In the genomic region with DNA sequence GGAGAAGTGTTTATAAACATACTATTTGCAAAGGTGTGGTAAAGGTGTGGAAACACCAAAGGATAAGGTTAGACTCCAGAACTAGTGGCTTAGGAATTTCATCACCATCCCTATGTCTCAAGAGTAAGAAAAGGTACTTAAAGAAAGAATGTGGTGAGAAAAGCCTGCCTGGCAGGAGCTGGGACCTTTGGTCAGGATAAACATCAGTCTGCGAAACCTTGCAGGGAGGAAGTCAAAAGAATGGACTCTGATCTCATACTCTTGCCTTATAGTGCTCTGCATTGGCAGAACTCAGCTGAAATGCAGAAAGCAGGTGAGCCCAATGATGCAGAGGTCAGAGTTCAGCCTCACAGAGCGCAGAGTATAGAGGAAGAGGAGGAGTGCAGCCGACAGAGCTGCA, we compare ENCODE assay signal across 19 cellular contexts.
DNase-seq lines count a peak whose midpoint lies in the region; ATAC-seq and TF ChIP-seq lines count a peak whose summit lies in the region.
"Had no signal": no experiment of that assay in that cellular context is flagged by ENCODE, and none has a peak within 500 bp of the region (broad histone marks: within the 10 kb centered on the region; RNA-seq: fewer than 3 reads in every experiment).

No MANE protein-coding gene starts in this region.

- TF ChIP-seq CTCF in epithelial cell of esophagus (IDR thresholded peaks at IDR 0.05; ENCODE audit: insufficient read depth, low read depth, low read length, missing control alignments) (no peak), lower lobe of right lung (IDR thresholded peaks at IDR 0.05) (no peak), upper lobe of left lung (IDR thresholded peaks at IDR 0.05) (no peak)

- H3K4me1 ChIP-seq in NT2/D1 (ENCODE audit: insufficient read depth, insufficient read length) (no peaks in the 10 kb centered on the region), lower lobe of right lung (no peaks in the 10 kb centered on the region), upper lobe of left lung (peaks cover 0 to 2% (median 0%) of the 10 kb centered on the region in 4 donors)

- peak; percentile 5 for DNase-seq in NT2/D1 (ENCODE audit: low read depth, low spot score)
- peak; percentile 8 for DNase-seq in epithelial cell of esophagus (ENCODE audit: low read depth)
- DNase-seq in lower lobe of right lung: no peak
- peak in 1 of 2 donors; percentile 26 for DNase-seq in upper lobe of left lung
- DNase-seq in SW480 (ENCODE audit: low spot score): no peak
- DNase-seq in NCI-H774 (lab: John Stamatoyannopoulos, UW): no peak
- DNase-seq: Calu3; CD4-positive, CD25-positive, alpha-beta regulatory T cell; DND-41; GDM1; H7; MG63; NCI-H1092 treated with DMSO at 0.1 percent for 48 hours; NCI-H1694; NCI-H446 treated with DMSO at 0.1 percent for 48 hours; NCI-H748 treated with DMSO at 0.1 percent for 48 hours; SIG-M5 had no signal

- H3K4me3 ChIP-seq in NT2/D1 (ENCODE audit: insufficient read length, low read depth): no peak overlapping the region
- no peak overlapping the region for H3K4me3 ChIP-seq in epithelial cell of esophagus (ENCODE audit: low read length)
- H3K4me3 ChIP-seq in lower lobe of right lung: no peak overlapping the region
- no peak overlapping the region for H3K4me3 ChIP-seq in upper lobe of left lung
- H3K4me3 ChIP-seq: MG63 had no signal

- intact Hi-C loops in lower lobe of right lung (cut with DNase I): no loop called here

- ATAC-seq in lower lobe of right lung: peak; percentile 81 to 83
- peak; percentile 45 to 74 for ATAC-seq in upper lobe of left lung (ENCODE audit: low FRiP score in 2 of 2)
- ATAC-seq in GM19023 (IDR thresholded peaks at IDR 0.05; ENCODE audit: unreplicated experiment): no peak

- H3K36me3 ChIP-seq in NT2/D1 (ENCODE audit: insufficient read depth, insufficient read length, low read length) (no peaks in the 10 kb centered on the region), lower lobe of right lung (no peaks in the 10 kb centered on the region), upper lobe of left lung (no peaks in the 10 kb centered on the region)
- H3K36me3 ChIP-seq: MG63 had no signal

- H3K9me3 ChIP-seq in NT2/D1 (ENCODE audit: insufficient read depth, low read length) (no peaks in the 10 kb centered on the region; the same call in 1 of the 2 replicates), lower lobe of right lung (peaks cover 7% of the 10 kb centered on the region), upper lobe of left lung (peaks cover 0 to 12% (median 4%) of the 10 kb centered on the region in 4 donors)
- H3K9me3 ChIP-seq: MG63 had no signal

- no peak overlapping the region for H3K27ac ChIP-seq in lower lobe of right lung
- no peak overlapping the region for H3K27ac ChIP-seq in upper lobe of left lung
- H3K27ac ChIP-seq: KMS-11 had no signal

- TF ChIP-seq EP300 in upper lobe of left lung (IDR thresholded peaks at IDR 0.05): no peak

- no peak overlapping the region for H3K9ac ChIP-seq in NT2/D1 (ENCODE audit: insufficient read length, low read depth)
- H3K9ac ChIP-seq: KMS-11 had no signal

- no peaks in the 10 kb centered on the region for H3K27me3 ChIP-seq in NT2/D1 (ENCODE audit: insufficient read depth, insufficient read length)
- H3K27me3 ChIP-seq in lower lobe of right lung (ENCODE audit: low read depth): no peaks in the 10 kb centered on the region
- H3K27me3 ChIP-seq in upper lobe of left lung: no peaks in the 10 kb centered on the region
- H3K27me3 ChIP-seq: MG63 had no signal

- 61 to 67% methylated on average over 3 of the region's 3 CpGs for WGBS in upper lobe of left lung, 2 donors

- TF ChIP-seq POLR2A in upper lobe of left lung (IDR thresholded peaks at IDR 0.05): no peak

Comparison
In these comparisons a context has a peak if more than half of its experiments do, and no peak if none do; other contexts are left out.
1. DNase-seq: peak in NT2/D1 (single experiment) and epithelial cell of esophagus (single experiment); none in lower lobe of right lung (single experiment), SW480 (single experiment) and NCI-H774 (single experiment).